In genomic region chr3:139198929-139199328, GRCh38 we compare ENCODE assay signal across 1 cellular context.
TF ChIP-seq lines count a peak whose summit lies in the region.

No MANE protein-coding gene starts in this region.

TF ChIP-seq in HepG2, 621 proteins besides CTCF, POLR2A, EP300 and RAD21 (continued from another document):
- TF ChIP-seq ZNF512B (CRISPR knock-in tag; IDR thresholded peaks at IDR 0.05; ENCODE audit: borderline replicate concordance) (no peak), PHF20 (CRISPR knock-in tag; IDR thresholded peaks at IDR 0.05) (no peak), GMEB2 (CRISPR knock-in tag; IDR thresholded peaks at IDR 0.05; ENCODE audit: low read depth) (no peak), RBFOX2 (IDR thresholded peaks at IDR 0.05; ENCODE audit: low read depth, low read length) (no peak), ZNF34 (CRISPR knock-in tag; IDR thresholded peaks at IDR 0.05; ENCODE audit: borderline replicate concordance) (no peak), SNAI1 (CRISPR knock-in tag; IDR thresholded peaks at IDR 0.05; ENCODE audit: borderline replicate concordance) (no peak), NFATC3 (CRISPR knock-in tag; IDR thresholded peaks at IDR 0.05) (no peak), PHF8 (CRISPR knock-in tag; IDR thresholded peaks at IDR 0.05) (no peak), ZNF20 (CRISPR knock-in tag; IDR thresholded peaks at IDR 0.05) (no peak), IKZF4 (CRISPR knock-in tag; IDR thresholded peaks at IDR 0.05; ENCODE audit: borderline replicate concordance, low read depth, not compliant biosample characterization) (no peak), ZSCAN9 (CRISPR knock-in tag; IDR thresholded peaks at IDR 0.05; ENCODE audit: borderline replicate concordance) (no peak)
- TF ChIP-seq, protein P1, sequence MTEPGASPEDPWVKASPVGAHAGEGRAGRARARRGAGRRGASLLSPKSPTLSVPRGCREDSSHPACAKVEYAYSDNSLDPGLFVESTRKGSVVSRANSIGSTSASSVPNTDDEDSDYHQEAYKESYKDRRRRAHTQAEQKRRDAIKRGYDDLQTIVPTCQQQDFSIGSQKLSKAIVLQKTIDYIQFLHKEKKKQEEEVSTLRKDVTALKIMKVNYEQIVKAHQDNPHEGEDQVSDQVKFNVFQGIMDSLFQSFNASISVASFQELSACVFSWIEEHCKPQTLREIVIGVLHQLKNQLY (CRISPR knock-in tag; IDR thresholded peaks at IDR 0.05), result no peak
- TF ChIP-seq, protein P2, sequence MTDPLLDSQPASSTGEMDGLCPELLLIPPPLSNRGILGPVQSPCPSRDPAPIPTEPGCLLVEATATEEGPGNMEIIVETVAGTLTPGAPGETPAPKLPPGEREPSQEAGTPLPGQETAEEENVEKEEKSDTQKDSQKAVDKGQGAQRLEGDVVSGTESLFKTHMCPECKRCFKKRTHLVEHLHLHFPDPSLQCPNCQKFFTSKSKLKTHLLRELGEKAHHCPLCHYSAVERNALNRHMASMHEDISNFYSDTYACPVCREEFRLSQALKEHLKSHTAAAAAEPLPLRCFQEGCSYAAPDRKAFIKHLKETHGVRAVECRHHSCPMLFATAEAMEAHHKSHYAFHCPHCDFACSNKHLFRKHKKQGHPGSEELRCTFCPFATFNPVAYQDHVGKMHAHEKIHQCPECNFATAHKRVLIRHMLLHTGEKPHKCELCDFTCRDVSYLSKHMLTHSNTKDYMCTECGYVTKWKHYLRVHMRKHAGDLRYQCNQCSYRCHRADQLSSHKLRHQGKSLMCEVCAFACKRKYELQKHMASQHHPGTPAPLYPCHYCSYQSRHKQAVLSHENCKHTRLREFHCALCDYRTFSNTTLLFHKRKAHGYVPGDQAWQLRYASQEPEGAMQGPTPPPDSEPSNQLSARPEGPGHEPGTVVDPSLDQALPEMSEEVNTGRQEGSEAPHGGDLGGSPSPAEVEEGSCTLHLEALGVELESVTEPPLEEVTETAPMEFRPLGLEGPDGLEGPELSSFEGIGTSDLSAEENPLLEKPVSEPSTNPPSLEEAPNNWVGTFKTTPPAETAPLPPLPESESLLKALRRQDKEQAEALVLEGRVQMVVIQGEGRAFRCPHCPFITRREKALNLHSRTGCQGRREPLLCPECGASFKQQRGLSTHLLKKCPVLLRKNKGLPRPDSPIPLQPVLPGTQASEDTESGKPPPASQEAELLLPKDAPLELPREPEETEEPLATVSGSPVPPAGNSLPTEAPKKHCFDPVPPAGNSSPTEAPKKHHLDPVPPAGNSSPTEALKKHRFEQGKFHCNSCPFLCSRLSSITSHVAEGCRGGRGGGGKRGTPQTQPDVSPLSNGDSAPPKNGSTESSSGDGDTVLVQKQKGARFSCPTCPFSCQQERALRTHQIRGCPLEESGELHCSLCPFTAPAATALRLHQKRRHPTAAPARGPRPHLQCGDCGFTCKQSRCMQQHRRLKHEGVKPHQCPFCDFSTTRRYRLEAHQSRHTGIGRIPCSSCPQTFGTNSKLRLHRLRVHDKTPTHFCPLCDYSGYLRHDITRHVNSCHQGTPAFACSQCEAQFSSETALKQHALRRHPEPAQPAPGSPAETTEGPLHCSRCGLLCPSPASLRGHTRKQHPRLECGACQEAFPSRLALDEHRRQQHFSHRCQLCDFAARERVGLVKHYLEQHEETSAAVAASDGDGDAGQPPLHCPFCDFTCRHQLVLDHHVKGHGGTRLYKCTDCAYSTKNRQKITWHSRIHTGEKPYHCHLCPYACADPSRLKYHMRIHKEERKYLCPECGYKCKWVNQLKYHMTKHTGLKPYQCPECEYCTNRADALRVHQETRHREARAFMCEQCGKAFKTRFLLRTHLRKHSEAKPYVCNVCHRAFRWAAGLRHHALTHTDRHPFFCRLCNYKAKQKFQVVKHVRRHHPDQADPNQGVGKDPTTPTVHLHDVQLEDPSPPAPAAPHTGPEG (CRISPR knock-in tag; IDR thresholded peaks at IDR 0.05), result no peak
